9 cellular contexts compared by ENCODE assay signal in the genomic region with DNA sequence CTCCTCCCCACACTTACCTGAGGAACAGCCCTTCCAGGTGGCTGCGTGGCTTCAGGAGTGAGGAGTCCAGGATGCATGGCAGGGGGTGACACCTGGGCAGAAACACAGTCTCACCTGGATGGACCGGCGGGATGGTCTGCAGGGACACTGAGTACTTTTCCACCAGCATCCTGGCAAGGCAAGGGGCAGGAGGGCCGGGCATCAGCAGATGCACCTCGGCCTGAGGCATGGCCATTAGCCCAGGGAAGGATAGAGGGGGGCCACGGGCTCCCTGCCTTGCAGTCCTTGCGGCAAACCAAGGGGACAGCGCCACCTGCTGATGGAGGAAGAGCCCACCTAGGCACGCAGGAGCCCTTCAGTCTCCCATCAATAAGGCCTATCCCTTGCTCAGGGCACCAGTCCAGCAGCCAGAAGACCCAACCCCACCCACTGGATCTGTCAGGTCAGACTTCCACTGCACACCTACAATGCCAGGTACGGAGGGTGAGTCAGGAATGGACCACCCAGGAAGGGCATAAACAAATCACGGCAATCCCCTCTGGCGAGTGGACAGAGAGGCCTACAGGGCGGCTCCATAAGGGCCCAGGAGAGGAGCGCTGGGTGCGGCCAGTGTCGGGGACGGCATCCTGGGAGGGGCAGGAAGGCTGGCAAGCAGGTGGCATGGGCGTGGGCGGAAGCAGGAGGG. TPM values are rescaled to one million over a fixed set of nuclear protein-coding genes. Genes with fewer than 3 reads are reported as not detected.
DNase-seq lines count a peak whose midpoint lies in the region; ATAC-seq and TF ChIP-seq lines count a peak whose summit lies in the region.
"Had no signal": no experiment of that assay in that cellular context is flagged by ENCODE, and none has a peak within 500 bp of the region (broad histone marks: within the 10 kb centered on the region; RNA-seq: fewer than 3 reads in every experiment).

No MANE protein-coding gene starts in this region.

- H3K4me3 ChIP-seq in right cardiac atrium (ENCODE audit: low read length) (no peak overlapping the region), gastrocnemius medialis (no peak overlapping the region)

- H3K36me3 ChIP-seq in gastrocnemius medialis, result no peaks in the 10 kb centered on the region

- H3K4me1 ChIP-seq in right cardiac atrium (ENCODE audit: control insufficient read depth, insufficient read depth, low read length), result no peaks in the 10 kb centered on the region
- H3K4me1 ChIP-seq in gastrocnemius medialis, result no peaks in the 10 kb centered on the region

- WGBS in right cardiac atrium, result 35% methylated on average over 19 of the region's 19 CpGs

- H3K27me3 ChIP-seq in right cardiac atrium (ENCODE audit: control insufficient read depth, insufficient read depth), result no peaks in the 10 kb centered on the region
- no peaks in the 10 kb centered on the region for H3K27me3 ChIP-seq in gastrocnemius medialis

- ATAC-seq in HG02623 (IDR thresholded peaks at IDR 0.05; ENCODE audit: unreplicated experiment) (peak; percentile 75), right cardiac atrium (peak; percentile 95 to 96), gastrocnemius medialis (peak; percentile 91 to 94), GM21717 (IDR thresholded peaks at IDR 0.05; ENCODE audit: unreplicated experiment) (no peak)

- intact Hi-C loops in right cardiac atrium (cut with DNase I) (loop anchor here in 1 of 4 donors (10.0 kb wide), 1 partner anchor 226 kb away; no protein-coding TSS in a partner anchor), gastrocnemius medialis (cut with DNase I; ENCODE audit: low total_unique reads) (loop anchor here (1.0 kb wide), 1 partner anchor 102 kb away; the partner anchor contains the start of gene ANKRD39)

- TF ChIP-seq CTCF in gastrocnemius medialis (IDR thresholded peaks at IDR 0.05 in 4 of 5, conservative IDR thresholded peaks at IDR 0.05 in 1 of 5), result peak; percentile 74 to 91 (median 88)

- in situ Hi-C loops in gastrocnemius medialis (cut with MboI; ENCODE audit: low sequenced_read_pairs in 4 of 4), result no loop called here

- H3K9me3 ChIP-seq in right cardiac atrium (ENCODE audit: control insufficient read depth, low read length) (no peaks in the 10 kb centered on the region), gastrocnemius medialis (no peaks in the 10 kb centered on the region)

- TF ChIP-seq POLR2A in gastrocnemius medialis (IDR thresholded peaks at IDR 0.05), result no peak

- H3K27ac ChIP-seq in right cardiac atrium (ENCODE audit: low read length), result no peak overlapping the region
- no peak overlapping the region for H3K27ac ChIP-seq in gastrocnemius medialis
- H3K27ac ChIP-seq: epithelial cell of prostate had no signal

- peak; percentile 53 for DNase-seq in DMS79 (lab: John Stamatoyannopoulos, UW)
- DNase-seq in NCI-H2081 (lab: John Stamatoyannopoulos, UW), result peak; percentile 83 to 90
- DNase-seq in T-helper 22 cell (ENCODE audit: low read depth), result peak; percentile 53
- peak in 53 of 56 donors; percentile 18 to 93 (median 74) for DNase-seq in amygdala (lab: John Stamatoyannopoulos, UW)
- DNase-seq in right cardiac atrium, result peak; percentile 91 to 97 (median 95)
- peak; percentile 47 to 70 for DNase-seq in gastrocnemius medialis

RNA-seq across cellular contexts. Expression of gene FAM178B, which starts 26.0 kb away (rescaled TPM):
- total RNA-seq in right cardiac atrium (under 1 TPM in 2 of 4 donors, not detected in 2; 0.49 to 0.85 TPM), gastrocnemius medialis (under 1 TPM in 1 of 4 donors, not detected in 3; 0.84 TPM)
- 0.86 TPM for polyA plus RNA-seq in right cardiac atrium
